Comparison of ENCODE assay signal across 8 cellular contexts in genomic region chr5:43483210-43484048, GRCh38. TPM values are rescaled to one million over a fixed set of nuclear protein-coding genes. Genes with fewer than 3 reads are reported as not detected.
DNase-seq lines count a peak whose midpoint lies in the region; ATAC-seq, FAIRE-seq and TF ChIP-seq lines count a peak whose summit lies in the region.

TMEM267 (minus strand) TSS chr5:43483865; CDS start chr5:43453969, 29,896 bp downstream.

- H3K36me3 ChIP-seq in BE2C = peaks cover 6% of the 10 kb centered on the region; the same call in 1 of the 2 replicates

- peak within 1 kb of the TSS; percentile 100 for H3K27ac Mint-ChIP-seq in activated CD4-positive, alpha-beta T cell treated with anti-CD3 and anti-CD28 coated beads, Interleukin-2, amount 10 ng/mL, durations not matched to agents 24 days and 14 days

- H3K27ac ChIP-seq in coronary artery = peak within 1 kb of the TSS; percentile 97 to 98

- H3K4me1 ChIP-seq in BE2C = peaks cover 2% of the 10 kb centered on the region; the same call in 1 of the 2 replicates

- TF ChIP-seq CTCF in BE2C (IDR thresholded peaks at IDR 0.05; ENCODE audit: low read depth, low read length) (0 out of 2 replicates have a peak, but pooled peaks have one; percentile 3), coronary artery (IDR thresholded peaks at IDR 0.05) (no peak)

- H3K4me1 Mint-ChIP-seq in activated CD4-positive, alpha-beta T cell treated with anti-CD3 and anti-CD28 coated beads, Interleukin-2, amount 10 ng/mL, durations not matched to agents 24 days and 14 days = peaks cover 23% of the 10 kb centered on the region

- peak; percentile 90 for FAIRE-seq in GM19239 (lab: Jason Lieb, UNC)

- ATAC-seq in HG03457 (IDR thresholded peaks at IDR 0.05; ENCODE audit: unreplicated experiment) = peak; percentile 85

- H3K27me3 ChIP-seq in BE2C = no peaks in the 10 kb centered on the region

- no peaks in the 10 kb centered on the region for H3K9me3 ChIP-seq in BE2C

- H3K4me3 Mint-ChIP-seq in activated CD4-positive, alpha-beta T cell treated with anti-CD3 and anti-CD28 coated beads, Interleukin-2, amount 10 ng/mL, durations not matched to agents 24 days and 14 days = peak within 1 kb of the TSS; percentile 94

- no peaks in the 10 kb centered on the region for H3K9me3 Mint-ChIP-seq in activated CD4-positive, alpha-beta T cell treated with anti-CD3 and anti-CD28 coated beads, Interleukin-2, amount 10 ng/mL, durations not matched to agents 24 days and 14 days

- H3K36me3 Mint-ChIP-seq in activated CD4-positive, alpha-beta T cell treated with anti-CD3 and anti-CD28 coated beads, Interleukin-2, amount 10 ng/mL, durations not matched to agents 24 days and 14 days (ENCODE audit: low read depth) = peaks cover 5% of the 10 kb centered on the region

- peak; percentile 93 for DNase-seq in BE2C
- DNase-seq in GM19239 (ENCODE audit: insufficient read length, low spot score) = peak; percentile 67
- peak; percentile 78 for DNase-seq in NCI-H524 treated with DMSO at 0.1 percent for 48 hours (lab: John Stamatoyannopoulos, UW)
- peak; percentile 94 for DNase-seq in activated CD4-positive, alpha-beta T cell treated with anti-CD3 and anti-CD28 coated beads, Interleukin-2, amount 10 ng/mL, durations not matched to agents 24 days and 14 days
- peak; percentile 94 for DNase-seq in coronary artery (ENCODE audit: low spot score)
- DNase-seq in left kidney (ENCODE audit: low read depth, low spot score) = peak; percentile 98
- peak; percentile 85 for DNase-seq in stimulated activated CD4-positive, alpha-beta T cell treated with anti-CD3 and anti-CD28 coated beads, Interleukin-2, amount 100 ng/mL, for 24 hours

- no peaks in the 10 kb centered on the region for H3K27me3 Mint-ChIP-seq in activated CD4-positive, alpha-beta T cell treated with anti-CD3 and anti-CD28 coated beads, Interleukin-2, amount 10 ng/mL, durations not matched to agents 24 days and 14 days

- intact Hi-C loops in activated CD4-positive, alpha-beta T cell treated with anti-CD3 and anti-CD28 coated beads, Interleukin-2, amount 10 ng/mL, durations not matched to agents 24 days and 14 days (cut with micrococcal nuclease) = loop anchor here (1.0 to 10.0 kb wide), 12 partner anchors 32 to 579 kb away; partner anchors contain the start of genes C5orf34, HMGCS1 and NNT

- H3K4me3 ChIP-seq in BE2C (ENCODE audit: low read depth, low read length) = peak within 1 kb of the TSS; percentile 90
- peak within 1 kb of the TSS; percentile 92 for H3K4me3 ChIP-seq in coronary artery

RNA-seq across cellular contexts. Expression of gene TMEM267, which starts in this region (rescaled TPM):
- 11.8 TPM for polyA plus RNA-seq in BE2C (2012; ENCODE audit: insufficient read depth, insufficient read length, low read depth)
- total RNA-seq in activated CD4-positive, alpha-beta T cell treated with anti-CD3 and anti-CD28 coated beads, Interleukin-2, amount 10 ng/mL, durations not matched to agents 24 days and 14 days = 20.0 and 24.0 TPM in 2 replicates

Comparison
In these comparisons a context has a peak if more than half of its experiments do, and no peak if none do; other contexts are left out.
1. Peak in every context shown above with its lines: DNase-seq, ATAC-seq, H3K4me3 ChIP-seq and H3K27ac ChIP-seq.